In the genomic region with DNA sequence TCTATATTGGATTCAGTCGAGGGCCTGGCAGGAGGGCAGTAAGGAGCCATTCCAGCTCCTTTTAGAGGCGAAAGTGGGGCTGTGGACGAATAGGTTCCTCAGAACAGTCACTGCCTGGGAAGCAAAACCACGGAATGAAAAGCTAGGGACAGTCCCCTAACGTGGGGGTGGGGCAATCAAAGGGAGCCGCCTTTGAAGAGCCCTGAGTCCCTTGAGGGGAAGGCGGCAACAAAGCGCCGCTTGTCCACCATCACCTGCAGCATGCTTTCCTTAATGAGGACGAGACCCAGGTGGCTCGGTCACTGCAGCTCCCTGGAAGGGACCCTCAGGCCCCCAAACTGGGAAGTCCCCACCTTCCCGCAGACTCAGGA, we compare ENCODE assay signal across 1 cellular context.
TF ChIP-seq lines count a peak whose summit lies in the region.

No MANE protein-coding gene starts in this region.

TF ChIP-seq in SK-N-SH treated with all-trans-retinoic acid at 6 μM for 48 hours, 23 proteins besides CTCF, POLR2A, EP300 and RAD21 (continued from another document):
- TF ChIP-seq, protein P1, sequence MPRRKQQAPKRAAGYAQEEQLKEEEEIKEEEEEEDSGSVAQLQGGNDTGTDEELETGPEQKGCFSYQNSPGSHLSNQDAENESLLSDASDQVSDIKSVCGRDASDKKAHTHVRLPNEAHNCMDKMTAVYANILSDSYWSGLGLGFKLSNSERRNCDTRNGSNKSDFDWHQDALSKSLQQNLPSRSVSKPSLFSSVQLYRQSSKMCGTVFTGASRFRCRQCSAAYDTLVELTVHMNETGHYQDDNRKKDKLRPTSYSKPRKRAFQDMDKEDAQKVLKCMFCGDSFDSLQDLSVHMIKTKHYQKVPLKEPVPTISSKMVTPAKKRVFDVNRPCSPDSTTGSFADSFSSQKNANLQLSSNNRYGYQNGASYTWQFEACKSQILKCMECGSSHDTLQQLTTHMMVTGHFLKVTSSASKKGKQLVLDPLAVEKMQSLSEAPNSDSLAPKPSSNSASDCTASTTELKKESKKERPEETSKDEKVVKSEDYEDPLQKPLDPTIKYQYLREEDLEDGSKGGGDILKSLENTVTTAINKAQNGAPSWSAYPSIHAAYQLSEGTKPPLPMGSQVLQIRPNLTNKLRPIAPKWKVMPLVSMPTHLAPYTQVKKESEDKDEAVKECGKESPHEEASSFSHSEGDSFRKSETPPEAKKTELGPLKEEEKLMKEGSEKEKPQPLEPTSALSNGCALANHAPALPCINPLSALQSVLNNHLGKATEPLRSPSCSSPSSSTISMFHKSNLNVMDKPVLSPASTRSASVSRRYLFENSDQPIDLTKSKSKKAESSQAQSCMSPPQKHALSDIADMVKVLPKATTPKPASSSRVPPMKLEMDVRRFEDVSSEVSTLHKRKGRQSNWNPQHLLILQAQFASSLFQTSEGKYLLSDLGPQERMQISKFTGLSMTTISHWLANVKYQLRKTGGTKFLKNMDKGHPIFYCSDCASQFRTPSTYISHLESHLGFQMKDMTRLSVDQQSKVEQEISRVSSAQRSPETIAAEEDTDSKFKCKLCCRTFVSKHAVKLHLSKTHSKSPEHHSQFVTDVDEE (CRISPR knock-in tag; IDR thresholded peaks at IDR 0.05), result no peak
- TF ChIP-seq ZNF565 (CRISPR knock-in tag; conservative IDR thresholded peaks at IDR 0.05; ENCODE audit: low read depth) (no peak), ARNTL (CRISPR knock-in tag; IDR thresholded peaks at IDR 0.05; ENCODE audit: borderline replicate concordance, low read depth) (no peak), ZFP30 (CRISPR knock-in tag; IDR thresholded peaks at IDR 0.05) (no peak), ISL1 (CRISPR knock-in tag; IDR thresholded peaks at IDR 0.05) (no peak), ZNF70 (CRISPR knock-in tag; IDR thresholded peaks at IDR 0.05) (no peak), ZNF8 (CRISPR knock-in tag; IDR thresholded peaks at IDR 0.05) (no peak)
